Comparison of ENCODE assay signal across 13 cellular contexts in the genomic region with DNA sequence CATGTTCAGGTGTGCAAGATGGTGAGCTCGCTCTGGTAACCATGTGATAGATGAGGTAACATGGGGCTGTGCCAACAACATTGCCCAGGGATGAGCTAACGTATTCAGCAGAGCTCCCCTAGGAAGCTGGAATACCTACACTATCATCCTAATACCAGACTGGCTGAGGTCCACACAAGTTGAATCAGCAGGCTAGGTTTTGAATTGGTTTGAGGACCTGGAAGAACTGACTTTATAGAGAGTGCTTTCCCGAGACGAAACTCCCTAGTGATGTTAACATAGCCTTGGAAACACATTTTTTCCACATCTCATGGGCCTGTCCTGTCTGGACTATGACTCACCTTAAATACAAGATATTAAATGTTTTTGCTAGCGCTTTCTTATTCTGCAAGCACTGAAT. TPM values are rescaled to one million over a fixed set of nuclear protein-coding genes. Genes with fewer than 3 reads are reported as not detected.
A peak's percentile ranks its signal among the peaks of the same experiment; 100 is the strongest.
DNase-seq lines count a peak whose midpoint lies in the region; ATAC-seq and TF ChIP-seq lines count a peak whose summit lies in the region.
"Had no signal": no experiment of that assay in that cellular context is flagged by ENCODE, and none has a peak within 500 bp of the region (broad histone marks: within the 10 kb centered on the region; RNA-seq: fewer than 3 reads in every experiment).

No MANE protein-coding gene starts in this region.

- intact Hi-C loops in Right ventricle myocardium inferior (cut with DNase I) = no loop called here

- no peak overlapping the region for H3K4me3 ChIP-seq in right atrium auricular region
- no peak overlapping the region for H3K4me3 ChIP-seq in coronary artery
- H3K4me3 ChIP-seq: right lobe of liver had no signal

- H3K9me3 ChIP-seq in right atrium auricular region = no peaks in the 10 kb centered on the region
- H3K9me3 ChIP-seq: Caco-2, right lobe of liver had no signal

- H3K36me3 ChIP-seq in right atrium auricular region = no peaks in the 10 kb centered on the region
- H3K36me3 ChIP-seq: right lobe of liver had no signal

- POLR2A ChIA-PET in HEK293T (lab: Yijun Ruan, JAX) = no interaction called here

- peaks cover 0 to 57% of the 10 kb centered on the region in 2 donors for H3K4me1 ChIP-seq in right atrium auricular region
- H3K4me1 ChIP-seq: Caco-2, right lobe of liver had no signal

- H3K27ac ChIP-seq in right atrium auricular region = peak overlapping the region in 1 of 2 donors; percentile 54
- peak overlapping the region; percentile 53 to 84 for H3K27ac ChIP-seq in coronary artery
- H3K27ac ChIP-seq: right lobe of liver had no signal

- CTCF ChIA-PET in HEK293T (lab: Yijun Ruan, JAX) = no interaction called here

- TF ChIP-seq CTCF in right atrium auricular region (IDR thresholded peaks at IDR 0.05) (no peak), coronary artery (IDR thresholded peaks at IDR 0.05) (no peak)

- H3K27me3 ChIP-seq in right atrium auricular region = no peaks in the 10 kb centered on the region
- H3K27me3 ChIP-seq: right lobe of liver had no signal

- DNase-seq in right atrium auricular region (ENCODE audit: low spot score) (peak; percentile 59), Right ventricle myocardium inferior (ENCODE audit: missing footprints) (no peak), coronary artery (ENCODE audit: low spot score) (no peak), lung microvascular endothelial cell (ENCODE audit: low read depth in 2 of 2) (peak; percentile 37 to 49), DMS153 treated with DMSO at 0.1 percent for 48 hours (lab: John Stamatoyannopoulos, UW; ENCODE audit: unreplicated experiment) (no peak), NCI-H748 (lab: John Stamatoyannopoulos, UW; ENCODE audit: unreplicated experiment) (no peak), HEK293T (ENCODE audit: extremely low spot score) (no peak)
- no peak for DNase-seq in activated naive CD4-positive, alpha-beta T cell treated with Interleukin-2 at 50 U/mL for 16 hours
- DNase-seq: Caco-2; effector memory CD8-positive, alpha-beta T cell; nephron progenitor cell; right lobe of liver; stimulated activated CD4-positive, alpha-beta T cell treated with anti-CD3 and anti-CD28 coated beads, Interleukin-4, amount 100 ng/mL, for 4 hours had no signal

- ATAC-seq in Right ventricle myocardium inferior = no peak
- ATAC-seq: effector memory CD8-positive, alpha-beta T cell had no signal

TF ChIP-seq in HEK293T, 16 proteins besides CTCF, POLR2A, EP300 and RAD21:
- TF ChIP-seq FOXK2 (IDR thresholded peaks at IDR 0.05) (no peak), L3MBTL2 (conservative IDR thresholded peaks at IDR 0.05) (no peak), ELF4 (IDR thresholded peaks at IDR 0.05) (no peak), CTBP1 (IDR thresholded peaks at IDR 0.05; ENCODE audit: borderline replicate concordance) (no peak), HDGF (IDR thresholded peaks at IDR 0.05; ENCODE audit: borderline replicate concordance) (no peak), ARNT (IDR thresholded peaks at IDR 0.05) (no peak), ZNF384 (IDR thresholded peaks at IDR 0.05) (no peak), NFRKB (IDR thresholded peaks at IDR 0.05) (no peak), PKNOX1 (IDR thresholded peaks at IDR 0.05) (no peak), SP1 (IDR thresholded peaks at IDR 0.05) (no peak), FOXM1 (IDR thresholded peaks at IDR 0.05; ENCODE audit: borderline replicate concordance) (no peak), BHLHE40 (IDR thresholded peaks at IDR 0.05; ENCODE audit: borderline replicate concordance) (no peak), SUZ12 (IDR thresholded peaks at IDR 0.05) (no peak), TARDBP (IDR thresholded peaks at IDR 0.05) (no peak), LEF1 (IDR thresholded peaks at IDR 0.05; ENCODE audit: borderline replicate concordance) (no peak)

RNA-seq across cellular contexts. Expression of gene IGFBP7, which starts 56.7 kb away (rescaled TPM):
- total RNA-seq in right atrium auricular region (100 to 1,000 TPM; 866 to 898 TPM), Right ventricle myocardium inferior (862 TPM), lung microvascular endothelial cell (724 and 1,907 TPM in 2 replicates)

Comparison
In these comparisons a context has a peak if more than half of its experiments do, and no peak if none do; other contexts are left out.
1. DNase-seq: peak in right atrium auricular region (single experiment) and lung microvascular endothelial cell (2 of 2); none in Right ventricle myocardium inferior (single experiment), coronary artery (single experiment), DMS153 treated with DMSO at 0.1 percent for 48 hours (single experiment), NCI-H748 (single experiment), activated naive CD4-positive, alpha-beta T cell treated with Interleukin-2 at 50 U/mL for 16 hours (single experiment) and HEK293T (single experiment).